1 cellular context compared by ENCODE assay signal in genomic region chr1:151846686-151847227, GRCh38.
TF ChIP-seq lines count a peak whose summit lies in the region.

No MANE protein-coding gene starts in this region.

TF ChIP-seq in IMR-90, 13 proteins besides CTCF, POLR2A, EP300 and RAD21:
- TF ChIP-seq SMC3 (IDR thresholded peaks at IDR 0.05; ENCODE audit: low read depth, low read length) = no peak
